In genomic region chr6:111837641-111838500, GRCh38 we compare ENCODE assay signal across 8 cellular contexts. TPM values are rescaled to one million over a fixed set of nuclear protein-coding genes. Genes with fewer than 3 reads are reported as not detected.
DNase-seq lines count a peak whose midpoint lies in the region; ATAC-seq and FAIRE-seq lines count a peak whose summit lies in the region.

No MANE protein-coding gene starts in this region.

- H3K4me1 Mint-ChIP-seq in activated CD4-positive, alpha-beta T cell treated with anti-CD3 and anti-CD28 coated beads, Interleukin-2, amount 10 ng/mL, durations not matched to agents 7 days and 5 days, result peaks cover 34% of the 10 kb centered on the region

- H3K4me3 Mint-ChIP-seq in activated CD4-positive, alpha-beta T cell treated with anti-CD3 and anti-CD28 coated beads, Interleukin-2, amount 10 ng/mL, durations not matched to agents 7 days and 5 days, result peak overlapping the region; percentile 53

- no peaks in the 10 kb centered on the region for H3K9me3 Mint-ChIP-seq in activated CD4-positive, alpha-beta T cell treated with anti-CD3 and anti-CD28 coated beads, Interleukin-2, amount 10 ng/mL, durations not matched to agents 7 days and 5 days

- CTCF ChIA-PET in activated CD4-positive, alpha-beta T cell treated with anti-CD3 and anti-CD28 coated beads, Interleukin-2, amount 10 ng/mL, durations not matched to agents 7 days and 5 days (lab: Charles Lee), result interaction anchor here (1.3 to 1.5 kb wide), 2 partner anchors 16 to 75 kb away, joined by 3 to 5 read pairs; no protein-coding TSS in a partner anchor

- no peaks in the 10 kb centered on the region for H3K27me3 ChIP-seq in small intestine (ENCODE audit: control insufficient read depth in 2 of 2, insufficient read depth in 2 of 2, low read length in 2 of 2)

- peaks cover 49% of the 10 kb centered on the region for H3K36me3 Mint-ChIP-seq in activated CD4-positive, alpha-beta T cell treated with anti-CD3 and anti-CD28 coated beads, Interleukin-2, amount 10 ng/mL, durations not matched to agents 7 days and 5 days (ENCODE audit: low read depth)

- H3K4me3 ChIP-seq in small intestine (ENCODE audit: low read depth in 1 of 2, low read length in 2 of 2), result no peak overlapping the region

- peak overlapping the region; percentile 38 to 48 for H3K27ac ChIP-seq in small intestine (ENCODE audit: low read depth in 1 of 2, low read length in 1 of 2)

- 68 to 73% (median 73%) methylated on average over 8 of the region's 8 CpGs for WGBS in small intestine, 3 donors

- POLR2A ChIA-PET in activated CD4-positive, alpha-beta T cell treated with anti-CD3 and anti-CD28 coated beads, Interleukin-2, amount 10 ng/mL, durations not matched to agents 7 days and 5 days (lab: Charles Lee), result interaction anchor here (0.7 kb wide), 1 partner anchor 34 kb away, joined by 3 read pairs; no protein-coding TSS in a partner anchor

- H3K36me3 ChIP-seq in small intestine (ENCODE audit: control insufficient read depth in 2 of 2, insufficient read depth in 2 of 2, low read length in 2 of 2), result no peaks in the 10 kb centered on the region

- H3K27ac Mint-ChIP-seq in activated CD4-positive, alpha-beta T cell treated with anti-CD3 and anti-CD28 coated beads, Interleukin-2, amount 10 ng/mL, durations not matched to agents 7 days and 5 days, result peak overlapping the region; percentile 89

- H3K27me3 Mint-ChIP-seq in activated CD4-positive, alpha-beta T cell treated with anti-CD3 and anti-CD28 coated beads, Interleukin-2, amount 10 ng/mL, durations not matched to agents 7 days and 5 days, result no peaks in the 10 kb centered on the region

- peaks cover 0 to 2% of the 10 kb centered on the region in 2 donors for H3K4me1 ChIP-seq in small intestine (ENCODE audit: control insufficient read depth in 2 of 2, insufficient read depth in 1 of 2, low read depth in 1 of 2, low read length in 1 of 2)

- FAIRE-seq in small intestine (lab: Jason Lieb, UNC) (no peak), frontal cortex (lab: Jason Lieb, UNC) (no peak)

- ATAC-seq in GM18519 (IDR thresholded peaks at IDR 0.05; ENCODE audit: low FRiP score, unreplicated experiment) (peak; percentile 67), HG02759 (IDR thresholded peaks at IDR 0.05; ENCODE audit: unreplicated experiment) (peak; percentile 77)

- DNase-seq in activated CD4-positive, alpha-beta T cell treated with anti-CD3 and anti-CD28 coated beads, Interleukin-2, amount 10 ng/mL, durations not matched to agents 7 days and 5 days, result peak; percentile 67
- no peak for DNase-seq in small intestine
- DNase-seq in NCI-H69 (lab: John Stamatoyannopoulos, UW), result no peak
- no peak for DNase-seq in SW480 (ENCODE audit: low spot score)
- no peak for DNase-seq in frontal cortex (ENCODE audit: low spot score in 2 of 2)
- DNase-seq in NOMO-1 treated with DMSO at 0.1 percent for 48 hours (lab: John Stamatoyannopoulos, UW; ENCODE audit: unreplicated experiment), result no peak

- H3K9me3 ChIP-seq in small intestine (ENCODE audit: control insufficient read depth, low read depth), result no peaks in the 10 kb centered on the region

RNA-seq across cellular contexts. Expression of gene FYN, which starts 35.4 kb away (rescaled TPM):
- 100 to 1,000 TPM; 179 to 225 TPM for total RNA-seq in activated CD4-positive, alpha-beta T cell treated with anti-CD3 and anti-CD28 coated beads, Interleukin-2, amount 10 ng/mL, durations not matched to agents 7 days and 5 days
- 10 to 100 TPM; 17.9 to 33.8 (median 27.1) TPM for polyA plus RNA-seq in small intestine
- 319 TPM for total RNA-seq in frontal cortex
